In the genomic region with DNA sequence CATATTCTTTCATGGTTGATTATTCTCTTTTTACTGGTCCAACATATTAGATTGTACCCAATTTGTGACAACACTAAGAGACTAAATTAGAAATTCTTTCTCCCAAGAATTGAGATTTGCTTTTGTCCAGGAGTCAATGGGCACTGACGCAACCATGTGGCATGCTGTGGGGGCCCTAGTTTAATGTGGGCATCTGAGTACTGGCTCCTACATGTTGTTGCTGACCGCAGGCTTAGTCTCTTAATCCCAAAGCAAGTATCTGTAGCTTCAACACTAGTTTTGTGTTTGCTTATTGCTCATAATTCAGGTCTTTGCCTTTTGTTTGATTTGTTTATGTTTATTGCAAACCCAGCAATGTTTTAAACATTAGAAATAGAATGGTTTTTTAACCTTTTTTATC, we compare ENCODE assay signal across 24 cellular contexts.
"Had no signal": no experiment of that assay in that cellular context is flagged by ENCODE, and none has a peak within 500 bp of the region (broad histone marks: within the 10 kb centered on the region; RNA-seq: fewer than 3 reads in every experiment).

No MANE protein-coding gene starts in this region.

- H3K27ac Mint-ChIP-seq: dendritic cell treated with granulocyte-macrophage colony-stimulating factor and Interleukin-4, amounts not matched to agents 40 ng/mL and 50 ng/mL, for 4 days; effector memory CD8-positive, alpha-beta T cell; endodermal cell had no signal

- H3K9me3 Mint-ChIP-seq: dendritic cell treated with granulocyte-macrophage colony-stimulating factor and Interleukin-4, amounts not matched to agents 40 ng/mL and 50 ng/mL, for 4 days; effector memory CD8-positive, alpha-beta T cell; endodermal cell; mesothelial cell of epicardium; naive B cell had no signal

- H3K36me3 ChIP-seq: colonic mucosa, esophagus squamous epithelium, gastrocnemius medialis, heart right ventricle, left lung, lower lobe of right lung had no signal

- H3K4me1 Mint-ChIP-seq: naive B cell had no signal

- H3K36me3 Mint-ChIP-seq: mesothelial cell of epicardium, naive B cell had no signal

- H3K27me3 ChIP-seq: colonic mucosa, esophagus squamous epithelium, gastrocnemius medialis, heart right ventricle, left lung had no signal

- H3K4me1 ChIP-seq: colonic mucosa, esophagus squamous epithelium, gastrocnemius medialis, heart right ventricle, left lung, lower lobe of right lung had no signal

- ATAC-seq: effector memory CD8-positive, alpha-beta T cell; esophagus mucosa; gastrocnemius medialis; heart right ventricle; left cardiac atrium; left lung; left ventricle myocardium superior; lower lobe of right lung; mucosa of descending colon had no signal

- DNase-seq: colonic mucosa; cortex of kidney; effector CD8-positive, alpha-beta T cell; effector memory CD8-positive, alpha-beta T cell; endodermal cell; erythroblast; esophagus squamous epithelium; foreskin fibroblast; foreskin melanocyte; gastrocnemius medialis; glutamatergic neuron; head of caudate nucleus; heart right ventricle; hippocampal formation; left cardiac atrium; left ventricle myocardium superior; lower lobe of right lung; mucosa of descending colon; naive B cell had no signal

- H3K27ac ChIP-seq: colonic mucosa, epithelial cell of prostate, esophagus squamous epithelium, gastrocnemius medialis, heart right ventricle, left lung, lower lobe of right lung had no signal

- H3K27me3 Mint-ChIP-seq: dendritic cell treated with granulocyte-macrophage colony-stimulating factor and Interleukin-4, amounts not matched to agents 40 ng/mL and 50 ng/mL, for 4 days; effector memory CD8-positive, alpha-beta T cell; naive B cell had no signal

- H3K4me3 Mint-ChIP-seq: dendritic cell treated with granulocyte-macrophage colony-stimulating factor and Interleukin-4, amounts not matched to agents 40 ng/mL and 50 ng/mL, for 4 days; effector memory CD8-positive, alpha-beta T cell; endodermal cell; mesothelial cell of epicardium; naive B cell had no signal

- H3K4me3 ChIP-seq: colonic mucosa, esophagus squamous epithelium, gastrocnemius medialis, heart right ventricle, left lung, lower lobe of right lung, mucosa of descending colon had no signal

- H3K9me3 ChIP-seq: colonic mucosa, esophagus squamous epithelium, gastrocnemius medialis, heart right ventricle, left lung, lower lobe of right lung, mucosa of descending colon had no signal
